ENCODE assay signal across 2 cellular contexts in the genomic region with DNA sequence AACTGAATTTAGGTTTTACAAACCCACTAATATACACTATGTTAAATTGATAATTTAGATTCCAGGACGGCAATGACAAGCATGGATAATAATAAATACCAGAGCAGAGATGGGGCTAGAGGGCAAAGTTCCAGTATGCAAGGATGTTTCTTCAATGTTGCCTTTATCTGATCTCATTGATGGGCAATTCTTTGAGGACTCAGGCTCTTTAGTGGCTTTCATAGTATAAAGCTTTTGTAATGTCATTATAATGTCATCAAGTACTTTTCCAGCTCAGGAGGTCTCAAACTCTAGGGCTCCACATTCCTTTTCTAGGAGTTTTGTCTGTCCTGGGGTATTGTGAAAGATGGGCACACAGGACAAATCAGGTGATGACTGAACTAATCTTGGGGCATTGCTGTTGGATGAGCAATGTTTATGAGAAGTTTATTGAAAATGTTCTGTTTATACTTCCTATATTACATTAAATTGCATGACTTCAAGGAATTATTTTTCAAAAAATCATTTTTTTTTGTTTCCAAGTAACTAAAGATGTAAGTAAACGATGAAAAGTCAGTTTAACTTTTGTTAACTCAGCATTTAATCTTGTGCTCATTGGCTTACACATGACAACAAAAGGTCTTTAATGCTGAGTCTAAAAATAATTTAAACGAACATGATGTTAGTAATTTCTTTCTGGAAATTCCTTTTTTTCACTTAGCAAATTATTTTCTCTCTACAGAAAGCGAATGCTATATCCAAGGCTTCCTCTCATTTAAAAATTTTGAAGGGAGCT.
TF ChIP-seq lines count a peak whose summit lies in the region.

No MANE protein-coding gene starts in this region.

TF ChIP-seq in IMR-90, 13 proteins besides CTCF, POLR2A, EP300 and RAD21:
- TF ChIP-seq CEBPB (IDR thresholded peaks at IDR 0.05; ENCODE audit: low read depth, low read length) (peak; percentile 14; the same call in 1 of the 2 replicates), CHD1 (IDR thresholded peaks at IDR 0.05; ENCODE audit: low read depth, low read length) (no peak), MAFK (IDR thresholded peaks at IDR 0.05; ENCODE audit: low read depth, low read length) (peak; percentile 87)
TF ChIP-seq in IMR-90: peak in this region for 2.

TF ChIP-seq in K562, 482 proteins besides CTCF, POLR2A, EP300 and RAD21:
- TF ChIP-seq ZNF507 (tag; conservative IDR thresholded peaks at IDR 0.05), result no peak
- TF ChIP-seq C11orf30 (IDR thresholded peaks at IDR 0.05; ENCODE audit: low read depth), result peak; percentile 74
- TF ChIP-seq MAFK (IDR thresholded peaks at IDR 0.05; ENCODE audit: low read length), result peak; percentile 72
- TF ChIP-seq MAFG (tag; conservative IDR thresholded peaks at IDR 0.05), result peak; percentile 72
- peak; percentile 89 for TF ChIP-seq ZNF316 (IDR thresholded peaks at IDR 0.05)
- no peak for TF ChIP-seq CBX8 (IDR thresholded peaks at IDR 0.05; ENCODE audit: borderline replicate concordance, extremely low read depth, low read depth, low read length, poor library complexity, severe bottlenecking)
- TF ChIP-seq MAFF (IDR thresholded peaks at IDR 0.05; ENCODE audit: low read length), result peak; percentile 67
